16 cellular contexts compared by ENCODE assay signal in genomic region chr2:52264488-52264887, GRCh38.
DNase-seq lines count a peak whose midpoint lies in the region; ATAC-seq and TF ChIP-seq lines count a peak whose summit lies in the region.
"Had no signal": no experiment of that assay in that cellular context is flagged by ENCODE, and none has a peak within 500 bp of the region (broad histone marks: within the 10 kb centered on the region; RNA-seq: fewer than 3 reads in every experiment).

No MANE protein-coding gene starts in this region.

- H3F3A ChIP-seq in GM23338 (replicated peaks; ENCODE audit: low read depth): no peaks in the 10 kb centered on the region

- H3K23ac ChIP-seq in trophoblast cell (ENCODE audit: low read length): no peak overlapping the region

- TF ChIP-seq CTCF in GM23338 (conservative IDR thresholded peaks at IDR 0.05; ENCODE audit: low read depth in 2 of 2) (peak; percentile 20 to 37), endodermal cell (conservative IDR thresholded peaks at IDR 0.05) (peak; percentile 34), left lung (IDR thresholded peaks at IDR 0.05) (no peak), GM13976 (IDR thresholded peaks at IDR 0.05; ENCODE audit: borderline replicate concordance, control extremely low read depth, extremely low read depth, insufficient read depth, missing control alignments) (no peak)

- H3K18ac ChIP-seq in trophoblast cell (ENCODE audit: low read length): no peak overlapping the region

- no peak overlapping the region for H2AK5ac ChIP-seq in trophoblast cell (ENCODE audit: low read length)

- H3K79me2 ChIP-seq in GM23338 (replicated peaks; ENCODE audit: insufficient read depth) (no peaks in the 10 kb centered on the region), trophoblast cell (ENCODE audit: control insufficient read depth, insufficient read depth, low read length, poor library complexity) (no peaks in the 10 kb centered on the region)

- H3K4me2 ChIP-seq in GM23338: no peak overlapping the region
- no peak overlapping the region for H3K4me2 ChIP-seq in trophoblast cell (ENCODE audit: low read length)

- H3K14ac ChIP-seq in trophoblast cell (ENCODE audit: low read length): no peak overlapping the region

- H3K9me3 ChIP-seq in endodermal cell (ENCODE audit: control insufficient read depth, low read length) (no peaks in the 10 kb centered on the region), left lung (peaks cover 0 to 2% of the 10 kb centered on the region in 2 donors), trophoblast cell (ENCODE audit: insufficient read depth, low read depth, low read length) (no peaks in the 10 kb centered on the region)
- H3K9me3 ChIP-seq: colonic mucosa had no signal

- in situ Hi-C loops in GM13976 (cut with MboI; ENCODE audit: low sequenced_read_pairs, unreplicated experiment): no loop called here

- H3K79me1 ChIP-seq in trophoblast cell (ENCODE audit: low read length): no peaks in the 10 kb centered on the region

- H3K9ac ChIP-seq in endodermal cell (ENCODE audit: extremely low read depth, low read length, poor library complexity, severe bottlenecking) (no peak overlapping the region), trophoblast cell (ENCODE audit: low read length) (no peak overlapping the region)

- no peaks in the 10 kb centered on the region for H3K9me3 Mint-ChIP-seq in GM23338
- H3K9me3 Mint-ChIP-seq in endodermal cell: no peaks in the 10 kb centered on the region

- no peak overlapping the region for H2BK120ac ChIP-seq in trophoblast cell (ENCODE audit: insufficient read depth, low read length, poor library complexity)

- H3K4me1 Mint-ChIP-seq in GM23338 (peaks cover 9% of the 10 kb centered on the region), endodermal cell (peaks cover 1% of the 10 kb centered on the region)
- H3K4me1 Mint-ChIP-seq: activated CD4-positive, alpha-beta T cell treated with anti-CD3 and anti-CD28 coated beads for 36 hours had no signal

- H2AFZ ChIP-seq in GM23338: no peak overlapping the region
- H2AFZ ChIP-seq in trophoblast cell (ENCODE audit: insufficient read depth, low read length, poor library complexity): no peak overlapping the region

- intact Hi-C loops in left lung (cut with DNase I): no loop called here

- 88 to 94% methylated on average over 3 of the region's 3 CpGs for WGBS in endodermal cell (ENCODE audit: insufficient coverage in 1 of 2, insufficient read length in 1 of 2), 2 experiments
- WGBS in trophoblast cell (ENCODE audit: extremely low coverage, insufficient coverage, insufficient read length): no CpG with 5 or more reads among the region's 3 CpGs

- no peak overlapping the region for H4K8ac ChIP-seq in trophoblast cell (ENCODE audit: low read depth, low read length)

- DNase-seq in GM23338 (ENCODE audit: low spot score): peak; percentile 51
- peak; percentile 56 to 70 for DNase-seq in NCI-H187 (lab: John Stamatoyannopoulos, UW)
- peak; percentile 69 for DNase-seq in NCI-H748 treated with DMSO at 0.1 percent for 48 hours (lab: John Stamatoyannopoulos, UW)
- DNase-seq in endodermal cell: no peak
- DNase-seq in left lung: no peak
- DNase-seq in GM13976 (ENCODE audit: low spot score): no peak
- DNase-seq in trophoblast cell: no peak
- DNase-seq in SIG-M5 (lab: John Stamatoyannopoulos, UW): no peak
- DNase-seq: activated CD4-positive, alpha-beta T cell treated with anti-CD3 and anti-CD28 coated beads for 36 hours; activated naive CD4-positive, alpha-beta T cell treated with anti-CD3 and anti-CD28 coated beads for 36 hours; Calu3; colonic mucosa; foreskin keratinocyte; left ventricle myocardium inferior; stimulated activated CD4-positive, alpha-beta T cell treated with anti-CD3 and anti-CD28 coated beads, Interleukin-4, amount 100 ng/mL, for 4 hours had no signal

- H2BK12ac ChIP-seq in trophoblast cell (ENCODE audit: low read length): no peak overlapping the region

- no peak overlapping the region for H3K4me3 Mint-ChIP-seq in GM23338
- H3K4me3 Mint-ChIP-seq in endodermal cell: no peak overlapping the region
- H3K4me3 Mint-ChIP-seq: activated CD4-positive, alpha-beta T cell treated with anti-CD3 and anti-CD28 coated beads for 36 hours; activated naive CD4-positive, alpha-beta T cell treated with anti-CD3 and anti-CD28 coated beads for 36 hours had no signal

- no peaks in the 10 kb centered on the region for H3K36me3 ChIP-seq in GM23338 (ENCODE audit: insufficient read depth)
- H3K36me3 ChIP-seq in endodermal cell (ENCODE audit: control insufficient read depth, insufficient read depth, low read length): no peaks in the 10 kb centered on the region
- no peaks in the 10 kb centered on the region for H3K36me3 ChIP-seq in left lung
- no peaks in the 10 kb centered on the region for H3K36me3 ChIP-seq in trophoblast cell (ENCODE audit: control insufficient read depth in 1 of 2, insufficient read depth in 2 of 2, low read length in 2 of 2)
- H3K36me3 ChIP-seq: colonic mucosa, left ventricle myocardium inferior had no signal

- H3K27me3 Mint-ChIP-seq in GM23338 (ENCODE audit: insufficient read depth, low read depth, poor library complexity) (no peaks in the 10 kb centered on the region), endodermal cell (ENCODE audit: insufficient read depth) (no peaks in the 10 kb centered on the region)
- H3K27me3 Mint-ChIP-seq: activated CD4-positive, alpha-beta T cell treated with anti-CD3 and anti-CD28 coated beads for 36 hours had no signal

- H3K36me3 Mint-ChIP-seq in GM23338 (ENCODE audit: low read depth) (no peaks in the 10 kb centered on the region), endodermal cell (ENCODE audit: low read depth) (no peaks in the 10 kb centered on the region)

- no peak overlapping the region for H3K4ac ChIP-seq in trophoblast cell (ENCODE audit: low read depth, low read length)

- no peaks in the 10 kb centered on the region for H4K20me1 ChIP-seq in GM23338 (replicated peaks; ENCODE audit: insufficient read depth)

- H3K4me3 ChIP-seq in GM23338: no peak overlapping the region
- no peak overlapping the region for H3K4me3 ChIP-seq in endodermal cell (ENCODE audit: low read length)
- H3K4me3 ChIP-seq in left lung: no peak overlapping the region
- H3K4me3 ChIP-seq in trophoblast cell (ENCODE audit: low read depth, low read length): no peak overlapping the region
- H3K4me3 ChIP-seq: colonic mucosa, left ventricle myocardium inferior had no signal

- H3K27ac Mint-ChIP-seq in GM23338 (no peak overlapping the region), endodermal cell (no peak overlapping the region)
- H3K27ac Mint-ChIP-seq: activated CD4-positive, alpha-beta T cell treated with anti-CD3 and anti-CD28 coated beads for 36 hours; activated naive CD4-positive, alpha-beta T cell treated with anti-CD3 and anti-CD28 coated beads for 36 hours had no signal

- H3K27ac ChIP-seq in GM23338 (ENCODE audit: low read depth) (no peak overlapping the region), endodermal cell (ENCODE audit: low read depth, low read length) (no peak overlapping the region), left lung (no peak overlapping the region), trophoblast cell (ENCODE audit: low read depth, low read length) (no peak overlapping the region)
- H3K27ac ChIP-seq: colonic mucosa, foreskin keratinocyte, left ventricle myocardium inferior had no signal

- H2BK5ac ChIP-seq in trophoblast cell (ENCODE audit: low read depth, low read length, poor library complexity): no peak overlapping the region

- no peak overlapping the region for H4K12ac ChIP-seq in trophoblast cell (ENCODE audit: low read depth, low read length)

- ATAC-seq in GM23338 (peak; percentile 74), left lung (no peak)
- ATAC-seq: activated CD4-positive, alpha-beta T cell treated with anti-CD3 and anti-CD28 coated beads for 36 hours; foreskin keratinocyte; Right ventricle myocardium inferior had no signal

- H3K9me2 ChIP-seq in GM23338 (ENCODE audit: insufficient read depth): peaks cover 6% of the 10 kb centered on the region; the same call in 1 of the 2 replicates

- H3K27me3 ChIP-seq in GM23338 (ENCODE audit: insufficient read depth) (no peaks in the 10 kb centered on the region), endodermal cell (ENCODE audit: control insufficient read depth, insufficient read depth, low read length, poor library complexity, severe bottlenecking) (no peaks in the 10 kb centered on the region), left lung (no peaks in the 10 kb centered on the region), trophoblast cell (ENCODE audit: insufficient read depth, low read length) (no peaks in the 10 kb centered on the region)
- H3K27me3 ChIP-seq: colonic mucosa, foreskin keratinocyte had no signal

- H3K4me1 ChIP-seq in GM23338 (ENCODE audit: insufficient read depth): peaks cover 17% of the 10 kb centered on the region; the same call in 1 of the 2 replicates
- H3K4me1 ChIP-seq in endodermal cell (ENCODE audit: control insufficient read depth, insufficient read depth, low read length): no peaks in the 10 kb centered on the region
- no peaks in the 10 kb centered on the region for H3K4me1 ChIP-seq in left lung
- no peaks in the 10 kb centered on the region for H3K4me1 ChIP-seq in trophoblast cell (ENCODE audit: control insufficient read depth in 1 of 2, insufficient read depth in 2 of 2, low read length in 2 of 2)
- H3K4me1 ChIP-seq: colonic mucosa, foreskin keratinocyte, left ventricle myocardium inferior had no signal

- H4K91ac ChIP-seq in trophoblast cell (ENCODE audit: low read depth, low read length): no peak overlapping the region

TF ChIP-seq in GM23338, 12 proteins besides CTCF, POLR2A, EP300 and RAD21 (continues in another document):
- TF ChIP-seq CREB1 (CRISPR knock-in tag; IDR thresholded peaks at IDR 0.05; ENCODE audit: low read depth): no peak
- TF ChIP-seq ZNF331 (CRISPR knock-in tag; IDR thresholded peaks at IDR 0.05; ENCODE audit: low read depth): no peak
- no peak for TF ChIP-seq NANOG (IDR thresholded peaks at IDR 0.05; ENCODE audit: borderline replicate concordance)
- no peak for TF ChIP-seq EZH2phosphoT487 (IDR thresholded peaks at IDR 0.05; ENCODE audit: unreplicated experiment)
- TF ChIP-seq ZNF114 (CRISPR knock-in tag; IDR thresholded peaks at IDR 0.05): no peak

Comparison
In these comparisons a context has a peak if more than half of its experiments do, and no peak if none do; other contexts are left out.
1. DNase-seq: peak in GM23338 (single experiment), NCI-H187 (2 of 2) and NCI-H748 treated with DMSO at 0.1 percent for 48 hours (single experiment); none in endodermal cell (single experiment), left lung (0 of 2), GM13976 (single experiment), trophoblast cell (0 of 2) and SIG-M5 (single experiment).
2. CTCF ChIP-seq: peak in GM23338 (2 of 2) and endodermal cell (single experiment); none in left lung (0 of 2) and GM13976 (single experiment).